ENCODE assay signal across 35 cellular contexts in genomic region chr20:18197382-18198070, GRCh38. TPM values are rescaled to one million over a fixed set of nuclear protein-coding genes. Genes with fewer than 3 reads are reported as not detected.
DNase-seq lines count a peak whose midpoint lies in the region; ATAC-seq and TF ChIP-seq lines count a peak whose summit lies in the region.
"Had no signal": no experiment of that assay in that cellular context is flagged by ENCODE, and none has a peak within 500 bp of the region (broad histone marks: within the 10 kb centered on the region; RNA-seq: fewer than 3 reads in every experiment).

No MANE protein-coding gene starts in this region.

- H3K79me2 ChIP-seq in HCT116 (ENCODE audit: insufficient read depth, low read length), result no peaks in the 10 kb centered on the region
- H3K79me2 ChIP-seq in smooth muscle cell (ENCODE audit: low read depth), result no peaks in the 10 kb centered on the region

- H3K36me3 Mint-ChIP-seq in activated naive CD4-positive, alpha-beta T cell treated with anti-CD3 and anti-CD28 coated beads, Interleukin-2, amount 10 ng/mL, durations not matched to agents 7 days and 5 days, result peaks cover 2% of the 10 kb centered on the region

- no peaks in the 10 kb centered on the region for H3K4me1 Mint-ChIP-seq in activated naive CD4-positive, alpha-beta T cell treated with anti-CD3 and anti-CD28 coated beads, Interleukin-2, amount 10 ng/mL, durations not matched to agents 7 days and 5 days
- H3K4me1 Mint-ChIP-seq: activated CD4-positive, alpha-beta T cell treated with anti-CD3 and anti-CD28 coated beads, Interleukin-2, amount 10 ng/mL, durations not matched to agents 24 days and 14 days; WTC11 had no signal

- RAD21 ChIA-PET in HCT116 (lab: Charles Lee; ENCODE audit: low non-redundant PET in 1 of 2, low total read pairs in 2 of 2, uncharacterized antibody in 2 of 2, unreplicated experiment in 2 of 2), result no interaction called here

- no peak overlapping the region for H3K27ac Mint-ChIP-seq in activated naive CD4-positive, alpha-beta T cell treated with anti-CD3 and anti-CD28 coated beads, Interleukin-2, amount 10 ng/mL, durations not matched to agents 7 days and 5 days
- H3K27ac Mint-ChIP-seq: activated CD4-positive, alpha-beta T cell treated with anti-CD3 and anti-CD28 coated beads, Interleukin-2, amount 10 ng/mL, durations not matched to agents 24 days and 14 days; activated naive CD4-positive, alpha-beta T cell treated with anti-CD3 and anti-CD28 coated beads, Interleukin-2, amount 50 U/mL, for 72 hours; activated T-helper 2 cell treated with anti-CD3 and anti-CD28 coated beads, Interferon-gamma antibody, Interleukin-2, Interleukin-4, amounts not matched to agents 10 μg/mL and 5 μg/mL and 100 μg/mL, durations not matched to agents 14 hours and 24 hours and 36 hours; stimulated activated naive CD8-positive, alpha-beta T cell treated with anti-CD3 and anti-CD28 coated beads, Interleukin-15, Interleukin-2, amounts not matched to agents 100 ng/mL and 50 ng/mL, for 24 hours; WTC11 had no signal

- H3K9ac ChIP-seq in HCT116 (ENCODE audit: low read length) (no peak overlapping the region), smooth muscle cell (ENCODE audit: low read depth) (no peak overlapping the region)

- no peak overlapping the region for H3K4me3 Mint-ChIP-seq in activated naive CD4-positive, alpha-beta T cell treated with anti-CD3 and anti-CD28 coated beads, Interleukin-2, amount 10 ng/mL, durations not matched to agents 7 days and 5 days
- H3K4me3 Mint-ChIP-seq: activated CD4-positive, alpha-beta T cell treated with anti-CD3 and anti-CD28 coated beads, Interleukin-2, amount 10 ng/mL, durations not matched to agents 24 days and 14 days; stimulated activated naive CD8-positive, alpha-beta T cell treated with anti-CD3 and anti-CD28 coated beads, Interleukin-15, Interleukin-2, amounts not matched to agents 100 ng/mL and 50 ng/mL, for 24 hours; WTC11 had no signal

- no peaks in the 10 kb centered on the region for H3F3A ChIP-seq in smooth muscle cell (ENCODE audit: low read depth)

- intact Hi-C loops in HCT116 (cut with micrococcal nuclease), result loop anchor here (1.0 to 2.0 kb wide), 2 partner anchors 55 to 79 kb away; no protein-coding TSS in a partner anchor

- H3K9me3 ChIP-seq in HCT116 (ENCODE audit: control insufficient read depth in 1 of 2, insufficient read depth in 1 of 2, low read depth in 1 of 2, low read length in 2 of 2), result peaks cover 5 to 11% of the 10 kb centered on the region in 2 experiments; a peak in 2 of 4 replicates
- no peaks in the 10 kb centered on the region for H3K9me3 ChIP-seq in smooth muscle cell (replicated peaks; ENCODE audit: low read depth)
- H3K9me3 ChIP-seq in BE2C, result no peaks in the 10 kb centered on the region
- H3K9me3 ChIP-seq: colonic mucosa, SJCRH30, testis, vagina had no signal

- WGBS in smooth muscle cell (ENCODE audit: low lambda C conversion rate), result 80% methylated on average over 12 of the region's 12 CpGs

- TF ChIP-seq POLR2A in HCT116 (IDR thresholded peaks at IDR 0.05; ENCODE audit: borderline replicate concordance, extremely low read depth, insufficient read depth, insufficient read length), result no peak

- H2AFZ ChIP-seq in HCT116 (ENCODE audit: low read depth, low read length, poor library complexity, severe bottlenecking) (no peak overlapping the region), smooth muscle cell (ENCODE audit: low read depth) (no peak overlapping the region)

- no peaks in the 10 kb centered on the region for H3K27me3 Mint-ChIP-seq in activated naive CD4-positive, alpha-beta T cell treated with anti-CD3 and anti-CD28 coated beads, Interleukin-2, amount 10 ng/mL, durations not matched to agents 7 days and 5 days
- H3K27me3 Mint-ChIP-seq: activated CD4-positive, alpha-beta T cell treated with anti-CD3 and anti-CD28 coated beads, Interleukin-2, amount 10 ng/mL, durations not matched to agents 24 days and 14 days; stimulated activated naive CD8-positive, alpha-beta T cell treated with anti-CD3 and anti-CD28 coated beads, Interleukin-15, Interleukin-2, amounts not matched to agents 100 ng/mL and 50 ng/mL, for 24 hours had no signal

- POLR2A ChIA-PET in HCT116 (lab: Charles Lee), result no interaction called here
- POLR2A ChIA-PET in RWPE1 (lab: Yijun Ruan, JAX; ENCODE audit: low non-redundant PET), result no interaction called here

- CTCF ChIA-PET in HCT116 (lab: Charles Lee), result interaction anchor here (0.7 to 1.7 kb wide), 3 partner anchors 78 to 262 kb away, joined by 3 to 9 read pairs (median 3); partner anchors contain the start of gene ZNF133
- CTCF ChIA-PET in RWPE1 (lab: Yijun Ruan, JAX), result interaction anchor here (0.6 to 1.7 kb wide), 4 partner anchors 62 to 1242 kb away, joined by 3 to 6 read pairs (median 4); no protein-coding TSS in a partner anchor
- CTCF ChIA-PET in activated naive CD4-positive, alpha-beta T cell treated with anti-CD3 and anti-CD28 coated beads, Interleukin-2, amount 10 ng/mL, durations not matched to agents 7 days and 5 days (lab: Charles Lee), result no interaction called here

- H4K20me1 ChIP-seq in HCT116 (ENCODE audit: insufficient read depth) (no peaks in the 10 kb centered on the region), smooth muscle cell (ENCODE audit: low read depth) (no peaks in the 10 kb centered on the region)

- peak overlapping the region; percentile 51 for H3K27ac ChIP-seq in HCT116 (ENCODE audit: low read depth, low read length)
- peak overlapping the region; percentile 89 for H3K27ac ChIP-seq in RWPE1
- H3K27ac ChIP-seq in epithelial cell of prostate, result peak overlapping the region; percentile 95
- H3K27ac ChIP-seq in smooth muscle cell (ENCODE audit: low read depth), result peak overlapping the region; percentile 49
- H3K27ac ChIP-seq: cardiac muscle cell, colonic mucosa, Peyer's patch, SJCRH30, testis, vagina had no signal

- TF ChIP-seq RAD21 in HCT116 (IDR thresholded peaks at IDR 0.05; ENCODE audit: low read depth), result peak; percentile 52

- BruUV-seq in HCT116 (replicated peaks; lab: Mats Ljungman, UMichigan), result no TSS peak

- peak overlapping the region; percentile 63 for H3K4me2 ChIP-seq in HCT116 (ENCODE audit: low read length)
- H3K4me2 ChIP-seq in smooth muscle cell, result no peak overlapping the region

- no peaks in the 10 kb centered on the region for H3K27me3 ChIP-seq in HCT116 (ENCODE audit: insufficient read depth, low read length)
- no peaks in the 10 kb centered on the region for H3K27me3 ChIP-seq in smooth muscle cell (ENCODE audit: low read depth)
- no peaks in the 10 kb centered on the region for H3K27me3 ChIP-seq in BE2C
- H3K27me3 ChIP-seq: cardiac muscle cell, colonic mucosa, Peyer's patch, SJCRH30, testis, vagina had no signal

- TF ChIP-seq CTCF in HCT116 (IDR thresholded peaks at IDR 0.05 in 2 of 3, conservative IDR thresholded peaks at IDR 0.05 in 1 of 3; ENCODE audit: borderline replicate concordance in 1 of 3, insufficient read depth in 1 of 3, low read depth in 2 of 3, low read length in 2 of 3) (peak in 2 of 3 experiments; percentile 51 to 57; a peak in 4 of 6 replicates), RWPE1 (conservative IDR thresholded peaks at IDR 0.05; ENCODE audit: low read depth) (no peak; the same call in 1 of the 2 replicates), smooth muscle cell (IDR thresholded peaks at IDR 0.05; ENCODE audit: borderline replicate concordance, insufficient read depth, poor library complexity, severe bottlenecking) (no peak), BE2C (IDR thresholded peaks at IDR 0.05; ENCODE audit: low read depth, low read length) (no peak)

- H3K4me1 ChIP-seq in HCT116 (ENCODE audit: control insufficient read depth in 1 of 2, insufficient read depth in 2 of 2, low read length in 2 of 2) (peaks cover 12 to 22% of the 10 kb centered on the region in 2 experiments), smooth muscle cell (ENCODE audit: low read depth) (no peaks in the 10 kb centered on the region), BE2C (no peaks in the 10 kb centered on the region)
- H3K4me1 ChIP-seq: colonic mucosa, Peyer's patch, SJCRH30, testis, vagina had no signal

- H3K36me3 ChIP-seq in HCT116 (ENCODE audit: control insufficient read depth in 1 of 2, insufficient read depth in 2 of 2, low read length in 2 of 2), result no peaks in the 10 kb centered on the region
- H3K36me3 ChIP-seq in smooth muscle cell (ENCODE audit: low read depth), result no peaks in the 10 kb centered on the region
- H3K36me3 ChIP-seq in BE2C, result no peaks in the 10 kb centered on the region
- H3K36me3 ChIP-seq: cardiac muscle cell, colonic mucosa, Peyer's patch, SJCRH30, vagina had no signal

- H3K4me3 ChIP-seq in HCT116 (replicated peaks in 1 of 2; ENCODE audit: low read depth in 1 of 2, low read length in 2 of 2) (peak overlapping the region in 1 of 2 experiments; percentile 16; a peak in 2 of 4 replicates), smooth muscle cell (no peak overlapping the region), BE2C (ENCODE audit: low read depth, low read length) (no peak overlapping the region)
- H3K4me3 ChIP-seq: cardiac muscle cell, colonic mucosa, Peyer's patch, SJCRH30, testis, vagina had no signal

- H3K9me3 Mint-ChIP-seq in activated naive CD4-positive, alpha-beta T cell treated with anti-CD3 and anti-CD28 coated beads, Interleukin-2, amount 10 ng/mL, durations not matched to agents 7 days and 5 days, result peaks cover 3% of the 10 kb centered on the region

- H3K9me2 ChIP-seq in HCT116 (ENCODE audit: insufficient read depth), result no peaks in the 10 kb centered on the region

- ATAC-seq in HCT116 (peak; percentile 93), GM18517 (IDR thresholded peaks at IDR 0.05; ENCODE audit: unreplicated experiment) (no peak)
- ATAC-seq: activated naive CD4-positive, alpha-beta T cell treated with anti-CD3 and anti-CD28 coated beads, Interleukin-2, amount 50 U/mL, for 72 hours; right cardiac atrium; WTC11 had no signal

- peak; percentile 71 for DNase-seq in HCT116 (ENCODE audit: low read depth, low spot score)
- peak; percentile 78 for DNase-seq in RWPE1 (ENCODE audit: low spot score)
- DNase-seq in epithelial cell of prostate (ENCODE audit: low read depth, low spot score), result peak; percentile 88
- DNase-seq in smooth muscle cell (lab: John Stamatoyannopoulos, UW; ENCODE audit: unreplicated experiment), result no peak
- no peak for DNase-seq in BE2C
- DNase-seq in inferior parietal cortex (ENCODE audit: extremely low spot score), result no peak
- DNase-seq in activated naive CD4-positive, alpha-beta T cell treated with anti-CD3 and anti-CD28 coated beads, Interleukin-2, amount 10 ng/mL, durations not matched to agents 7 days and 5 days, result no peak
- DNase-seq: ACHN; activated CD4-positive, alpha-beta T cell treated with anti-CD3 and anti-CD28 coated beads, Interleukin-2, amount 10 ng/mL, durations not matched to agents 24 days and 14 days; activated CD8-positive, alpha-beta memory T cell treated with anti-CD3 and anti-CD28 coated beads for 24 hours; activated T-cell treated with anti-CD3 and anti-CD28 coated beads for 4 hours; colonic mucosa; DMS153; effector CD4-positive, alpha-beta T cell; erythroblast; foreskin fibroblast; HCEC 1CT; KBM-7; kidney; MM.1S; NCI-H2029 treated with DMSO at 0.1 percent for 48 hours; NCI-H526; Peyer's patch; right cardiac atrium; SJCRH30; stimulated activated CD4-positive, alpha-beta T cell treated with anti-CD3 and anti-CD28 coated beads, Interleukin-1b, Interleukin-23, amount 100 ng/mL, for 48 hours; SW 1271; testis had no signal

RNA-seq across cellular contexts. Expression of gene KAT14, which starts 59.9 kb away (rescaled TPM):
- total RNA-seq in HCT116 (2021; ENCODE audit: unreplicated experiment), result 11.4 TPM
- 4.9 and 7.2 TPM in 2 replicates for polyA plus RNA-seq in HCT116 (2012)
- 7.1 and 14.7 TPM in 2 replicates for total RNA-seq in smooth muscle cell
- polyA plus RNA-seq in smooth muscle cell, result 7.0 and 7.9 TPM in 2 replicates
- 22.9 TPM for polyA plus RNA-seq in BE2C (2012; ENCODE audit: insufficient read depth, insufficient read length, low read depth)

RNA-seq across cellular contexts. Expression of gene PET117, which starts 59.9 kb away (rescaled TPM):
- total RNA-seq in HCT116 (2021; ENCODE audit: unreplicated experiment), result 22.3 TPM
- polyA plus RNA-seq in HCT116 (2012), result 16.9 and 18.8 TPM in 2 replicates
- 5.5 and 9.6 TPM in 2 replicates for total RNA-seq in smooth muscle cell
- 8.6 and 10.1 TPM in 2 replicates for polyA plus RNA-seq in smooth muscle cell
- polyA plus RNA-seq in BE2C (2012; ENCODE audit: insufficient read depth, insufficient read length, low read depth), result 35.3 TPM

Comparison
In these comparisons a context has a peak if more than half of its experiments do, and no peak if none do; other contexts are left out.
1. DNase-seq: peak in HCT116 (single experiment), RWPE1 (single experiment) and epithelial cell of prostate (single experiment); none in smooth muscle cell (single experiment), BE2C (single experiment), inferior parietal cortex (single experiment) and activated naive CD4-positive, alpha-beta T cell treated with anti-CD3 and anti-CD28 coated beads, Interleukin-2, amount 10 ng/mL, durations not matched to agents 7 days and 5 days (single experiment).
2. CTCF ChIP-seq: peak in HCT116 (2 of 3); none in RWPE1 (single experiment), smooth muscle cell (single experiment) and BE2C (single experiment).
3. Peak in every context shown above with its lines, with median percentiles within 50 percentile points of each other: H3K27ac ChIP-seq.